Comparison of ENCODE assay signal across 23 cellular contexts in genomic region chr7:129571201-129571600, GRCh38. TPM values are rescaled to one million over a fixed set of nuclear protein-coding genes. Genes with fewer than 3 reads are reported as not detected.
DNase-seq lines count a peak whose midpoint lies in the region; ATAC-seq, FAIRE-seq and TF ChIP-seq lines count a peak whose summit lies in the region.
"Had no signal": no experiment of that assay in that cellular context is flagged by ENCODE, and none has a peak within 500 bp of the region (broad histone marks: within the 10 kb centered on the region; RNA-seq: fewer than 3 reads in every experiment).

No MANE protein-coding gene starts in this region.

- in situ Hi-C loops in mammary epithelial cell (cut with MboI; ENCODE audit: low sequenced_read_pairs in 2 of 2), result no loop called here
- in situ Hi-C loops in K562 (cut with MboI), result no loop called here

- H3K9me3 Mint-ChIP-seq in MCF 10A (ENCODE audit: unreplicated experiment), result peaks cover 7% of the 10 kb centered on the region

- no peak overlapping the region for H3K9ac ChIP-seq in mammary epithelial cell (ENCODE audit: insufficient read depth, low read length)
- H3K9ac ChIP-seq in K562 (ENCODE audit: insufficient read depth in 1 of 2, low read depth in 2 of 2, low read length in 2 of 2), result no peak overlapping the region
- H3K9ac ChIP-seq in parathyroid adenoma, result no peak overlapping the region
- H3K9ac ChIP-seq: BLaER1 had no signal

- dilution Hi-C loops in mammary epithelial cell (cut with HindIII; ENCODE audit: low sequenced_read_pairs), result no loop called here

- H3K4me1 Mint-ChIP-seq in MCF 10A (ENCODE audit: insufficient read depth, unreplicated experiment), result peaks cover 18% of the 10 kb centered on the region
- H3K4me1 Mint-ChIP-seq: CD4-positive, CD25-positive, alpha-beta regulatory T cell had no signal

- TF ChIP-seq CTCF in MCF 10A (IDR thresholded peaks at IDR 0.05; ENCODE audit: unreplicated experiment) (no peak), mammary epithelial cell (conservative IDR thresholded peaks at IDR 0.05 in 1 of 2, IDR thresholded peaks at IDR 0.05 in 1 of 2; ENCODE audit: extremely low read depth in 1 of 2, insufficient read depth in 1 of 2, low read depth in 1 of 2, low read length in 2 of 2) (no peak), K562 (IDR thresholded peaks at IDR 0.05 in 2 of 3, conservative IDR thresholded peaks at IDR 0.05 in 1 of 3; ENCODE audit: insufficient read depth in 2 of 3, low read depth in 1 of 3, low read length in 3 of 3) (no peak), parathyroid adenoma (IDR thresholded peaks at IDR 0.05) (no peak)

- CTCF ChIA-PET in MCF 10A (lab: Yijun Ruan, JAX), result no interaction called here
- CTCF ChIA-PET in mammary epithelial cell (lab: Charles Lee; ENCODE audit: low non-redundant PET), result no interaction called here
- CTCF ChIA-PET in K562 (lab: Yijun Ruan, JAX; ENCODE audit: low intra/inter-chr PET ratio), result no interaction called here

- H3K4me3 Mint-ChIP-seq in MCF 10A (ENCODE audit: unreplicated experiment), result no peak overlapping the region
- H3K4me3 Mint-ChIP-seq: CD14-positive monocyte; CD4-positive, alpha-beta memory T cell; CD4-positive, CD25-positive, alpha-beta regulatory T cell; CD8-positive, alpha-beta memory T cell had no signal

- no peak overlapping the region for H3K27ac ChIP-seq in mammary epithelial cell (ENCODE audit: insufficient read depth, low read depth, low read length)
- H3K27ac ChIP-seq in K562 (ENCODE audit: extremely low read depth, low read depth, low read length), result no peak overlapping the region
- H3K27ac ChIP-seq in parathyroid adenoma, result no peak overlapping the region
- H3K27ac ChIP-seq: 22Rv1, BLaER1 had no signal

- peak overlapping the region; percentile 14 for H3K27ac Mint-ChIP-seq in MCF 10A (ENCODE audit: low read depth, unreplicated experiment)
- H3K27ac Mint-ChIP-seq: CD4-positive, alpha-beta memory T cell; CD4-positive, CD25-positive, alpha-beta regulatory T cell had no signal

- no peaks in the 10 kb centered on the region for H3K9me1 ChIP-seq in K562 (ENCODE audit: control insufficient read depth, insufficient read depth, low read length)

- no peaks in the 10 kb centered on the region for H3K36me3 Mint-ChIP-seq in MCF 10A (ENCODE audit: insufficient read depth, unreplicated experiment)

- TF ChIP-seq RAD21 in K562 (CRISPR knock-in tag; conservative IDR thresholded peaks at IDR 0.05 in 1 of 2, IDR thresholded peaks at IDR 0.05 in 1 of 2), result no peak

- BruUV-seq in MCF 10A (replicated peaks; lab: Mats Ljungman, UMichigan), result no TSS peak
- BruUV-seq in mammary epithelial cell (replicated peaks; lab: Mats Ljungman, UMichigan), result no TSS peak
- no TSS peak for BruUV-seq in K562 (replicated peaks; lab: Mats Ljungman, UMichigan)

- no peak for TF ChIP-seq EP300 in K562 (IDR thresholded peaks at IDR 0.05; ENCODE audit: low read length)

- no peak for TF ChIP-seq POLR2A in K562 (conservative IDR thresholded peaks at IDR 0.05)

- H3K4me1 ChIP-seq in mammary epithelial cell (ENCODE audit: insufficient read depth, low read length), result peaks cover 5% of the 10 kb centered on the region
- H3K4me1 ChIP-seq in K562 (replicated peaks in 1 of 2; ENCODE audit: control insufficient read depth in 2 of 2, insufficient read depth in 2 of 2, low read length in 2 of 2), result no peaks in the 10 kb centered on the region
- no peaks in the 10 kb centered on the region for H3K4me1 ChIP-seq in parathyroid adenoma
- H3K4me1 ChIP-seq: BE2C, BLaER1 had no signal

- H3K36me3 ChIP-seq in mammary epithelial cell (ENCODE audit: insufficient read depth, low read length) (no peaks in the 10 kb centered on the region), K562 (ENCODE audit: control insufficient read depth, insufficient read depth, low read length) (no peaks in the 10 kb centered on the region), parathyroid adenoma (ENCODE audit: control insufficient read depth, insufficient read depth, low read length) (no peaks in the 10 kb centered on the region)
- H3K36me3 ChIP-seq: BE2C, BLaER1 had no signal

- H2AFZ ChIP-seq in mammary epithelial cell (ENCODE audit: low read depth, low read length), result no peak overlapping the region
- no peak overlapping the region for H2AFZ ChIP-seq in K562 (ENCODE audit: low read depth, low read length)
- H2AFZ ChIP-seq in parathyroid adenoma, result peak overlapping the region; percentile 52

- H3K4me3 ChIP-seq in mammary epithelial cell (replicated peaks in 1 of 3; ENCODE audit: insufficient read depth in 1 of 3, low read depth in 2 of 3, low read length in 3 of 3) (no peak overlapping the region), K562 (no peak overlapping the region), parathyroid adenoma (ENCODE audit: low read depth, low read length) (no peak overlapping the region)
- H3K4me3 ChIP-seq: BLaER1 had no signal

- FAIRE-seq in K562 (lab: Jason Lieb, UNC), result no peak
- FAIRE-seq: D721Med, G401.6, GM12891, GM19239 had no signal

- intact Hi-C loops in MCF 10A (cut with micrococcal nuclease) (no loop called here), mammary epithelial cell (cut with micrococcal nuclease) (no loop called here), K562 (cut with micrococcal nuclease) (no loop called here)

- H3K9me3 ChIP-seq in mammary epithelial cell (replicated peaks; ENCODE audit: insufficient read depth, low read length) (no peaks in the 10 kb centered on the region), K562 (replicated peaks; ENCODE audit: control insufficient read depth, insufficient read depth, low read depth, low read length) (no peaks in the 10 kb centered on the region), parathyroid adenoma (ENCODE audit: control insufficient read depth, low read length) (no peaks in the 10 kb centered on the region)
- H3K9me3 ChIP-seq: BE2C had no signal

- DNase-seq in MCF 10A (ENCODE audit: unreplicated experiment) (no peak), mammary epithelial cell (no peak), K562 (ENCODE audit: extremely low read depth in 1 of 4, low spot score in 3 of 4) (no peak), SHP77 treated with DMSO at 0.1 percent for 48 hours (lab: John Stamatoyannopoulos, UW) (no peak), SIG-M5 treated with dmso at 0.1 percent for 504 hours (lab: John Stamatoyannopoulos, UW; ENCODE audit: unreplicated experiment) (no peak)
- DNase-seq: ACHN; BE2C; C1 segment of cervical spinal cord; CD4-positive, alpha-beta memory T cell; CD4-positive, CD25-positive, alpha-beta regulatory T cell; CD8-positive, alpha-beta memory T cell; COR-L47; DMS79 treated with DMSO at 0.1 percent for 48 hours; GF-D8 had no signal

- H3K79me2 ChIP-seq in mammary epithelial cell (ENCODE audit: insufficient read depth, low read length) (no peaks in the 10 kb centered on the region), K562 (ENCODE audit: control insufficient read depth, insufficient read depth, low read length) (no peaks in the 10 kb centered on the region), parathyroid adenoma (no peaks in the 10 kb centered on the region)

- H3K4me2 ChIP-seq in mammary epithelial cell (ENCODE audit: insufficient read depth, low read depth, low read length) (no peak overlapping the region), K562 (ENCODE audit: insufficient read depth, low read length) (no peak overlapping the region), parathyroid adenoma (ENCODE audit: low read length) (no peak overlapping the region)
- H3K4me2 ChIP-seq: BLaER1 had no signal

- H3K27me3 Mint-ChIP-seq in MCF 10A (ENCODE audit: insufficient read depth, unreplicated experiment), result no peaks in the 10 kb centered on the region

- POLR2A ChIA-PET in MCF 10A (lab: Yijun Ruan, JAX) (interaction anchor here (0.6 kb wide), 1 partner anchor 20 kb away, joined by 3 read pairs; no protein-coding TSS in a partner anchor), K562 (lab: Yijun Ruan, JAX) (no interaction called here)

- no peaks in the 10 kb centered on the region for H3K27me3 ChIP-seq in mammary epithelial cell (ENCODE audit: insufficient read depth, low read length)
- H3K27me3 ChIP-seq in K562 (ENCODE audit: control insufficient read depth in 2 of 2, insufficient read depth in 2 of 2, low read length in 2 of 2), result peaks cover 4 to 17% of the 10 kb centered on the region in 2 experiments; a peak in 2 of 5 replicates
- no peaks in the 10 kb centered on the region for H3K27me3 ChIP-seq in parathyroid adenoma (ENCODE audit: control insufficient read depth, insufficient read depth, low read length)
- H3K27me3 ChIP-seq: BE2C, BLaER1 had no signal

- ATAC-seq in K562 (no peak), GM21576 (IDR thresholded peaks at IDR 0.05; ENCODE audit: unreplicated experiment) (no peak)

- H4K20me1 ChIP-seq in mammary epithelial cell (ENCODE audit: insufficient read depth, low read length) (no peaks in the 10 kb centered on the region), K562 (replicated peaks; ENCODE audit: control insufficient read depth, insufficient read depth, low read length) (no peaks in the 10 kb centered on the region)
- H4K20me1 ChIP-seq: BLaER1 had no signal

- 82% methylated on average over 5 of the region's 5 CpGs for WGBS in mammary epithelial cell (ENCODE audit: low coverage, missing lambda C conversion rate)
- WGBS in K562 (ENCODE audit: insufficient coverage, low coverage, missing lambda C conversion rate), result 1% methylated on average over 5 of the region's 5 CpGs

RNA-seq across cellular contexts. Expression of gene NRF1, which starts 40.3 kb away (rescaled TPM):
- total RNA-seq in MCF 10A (2022) (18.4 and 21.4 TPM in 2 replicates), mammary epithelial cell (10 to 100 TPM; 11.3 to 14.3 TPM), K562 (2014; rRNA removed) (16.2 and 17.5 TPM in 2 replicates), K562 (2014; rRNA removed; fragmentation: Illumina TruSeq; extraction: Trizol) (17.8 and 18.5 TPM in 2 replicates), K562 (2015; rRNA removed; fragmentation: Illumina TruSeq; extraction: Trizol) (17.6 and 20.3 TPM in 2 replicates), K562 (2021) (20.9 and 22.6 TPM in 2 replicates)
- polyA plus RNA-seq in mammary epithelial cell (8.9 TPM), K562 (2011; rRNA removed) (28.8 and 29.4 TPM in 2 replicates), K562 (2014; fragmentation: Illumina TruSeq; extraction: Trizol) (19.9 and 24.3 TPM in 2 replicates), K562 (2014; fragmentation: Nextera tagmentation; extraction: Ambion mirVana) (1 to 10 TPM; 8.6 to 8.9 TPM), K562 (2014; rRNA removed) (20.8 and 25.0 TPM in 2 replicates)
- polyA minus RNA-seq in mammary epithelial cell, result 16.4 TPM
- total RNA-seq in K562 (2011; cell fraction: chromatin; rRNA removed; ENCODE audit: low replicate concordance), result 82.6 and 84.4 TPM in 2 replicates
- 37.0 and 42.8 TPM in 2 replicates for total RNA-seq in K562 (2011; cell fraction: nucleolus; rRNA removed)
- total RNA-seq in K562 (2011; cell fraction: nucleoplasm; rRNA removed), result 60.8 and 84.7 TPM in 2 replicates
- polyA plus RNA-seq in K562 (2011; cell fraction: cytosol; rRNA removed), result 20.4 and 25.5 TPM in 2 replicates
- 31.6 and 40.0 TPM in 2 replicates for polyA plus RNA-seq in K562 (2011; cell fraction: nucleus; rRNA removed)
- 13.5 and 18.1 TPM in 2 replicates for polyA plus RNA-seq in K562 (2012)
- 44.2 and 48.6 TPM in 2 replicates for polyA minus RNA-seq in K562 (2011; rRNA and poly(A)+ RNA removed)
- 16.7 and 17.8 TPM in 2 replicates for polyA minus RNA-seq in K562 (2011; cell fraction: cytosol; rRNA and poly(A)+ RNA removed)
- polyA minus RNA-seq in K562 (2011; cell fraction: nucleus; rRNA and poly(A)+ RNA removed), result 24.8 and 35.5 TPM in 2 replicates
